In genomic region chr16:5017678-5017969, GRCh38 we compare ENCODE assay signal across 26 cellular contexts. TPM values are rescaled to one million over a fixed set of nuclear protein-coding genes. Genes with fewer than 3 reads are reported as not detected.
"Had no signal": no experiment of that assay in that cellular context is flagged by ENCODE, and none has a peak within 500 bp of the region (broad histone marks: within the 10 kb centered on the region; RNA-seq: fewer than 3 reads in every experiment).

No MANE protein-coding gene starts in this region.

- H3K9me3 ChIP-seq: SJCRH30 had no signal

- H3K36me3 Mint-ChIP-seq: IgD-negative memory B cell had no signal

- H3K27me3 Mint-ChIP-seq: IgD-negative memory B cell had no signal

- H3K4me1 Mint-ChIP-seq: IgD-negative memory B cell had no signal

- H3K27me3 ChIP-seq: SJCRH30 had no signal

- H3K4me1 ChIP-seq: SJCRH30 had no signal

- H3K4me2 ChIP-seq: KMS-11 had no signal

- FAIRE-seq: K562 had no signal

- DNase-seq: Kasumi-1, NCI-H1048, NCI-H1105, NCI-H1417 treated with DMSO at 0.1 percent for 48 hours, NCI-H146, NCI-H1694 treated with DMSO at 0.1 percent for 48 hours, NCI-H1930, NCI-H2081, NCI-H2107, NCI-H2171, NCI-H226, NCI-H446, NCI-H510A, NCI-H524 treated with DMSO at 0.1 percent for 48 hours, NCI-H69, NCI-H774, PC-3, SHP77 treated with DMSO at 0.1 percent for 48 hours, SJCRH30 had no signal

- H3K4me3 ChIP-seq: K562, SJCRH30 had no signal

- H3K36me3 ChIP-seq: SJCRH30 had no signal

- ATAC-seq: K562, Panc1, PC-3, SK-N-SH treated with all-trans-retinoic acid at 6 μM for 48 hours had no signal

- H3K9me3 Mint-ChIP-seq: IgD-negative memory B cell had no signal

- H3K4me3 Mint-ChIP-seq: IgD-negative memory B cell had no signal

- H3K27ac Mint-ChIP-seq: IgD-negative memory B cell had no signal

- H3K27ac ChIP-seq: KMS-11, RWPE1, SJCRH30 had no signal

- H3K9ac ChIP-seq: KMS-11 had no signal

RNA-seq across cellular contexts. Expression of gene C16orf89, which starts 48.1 kb away (rescaled TPM):
- total RNA-seq: K562, PC-3, SJCRH30 had no signal
- polyA plus RNA-seq: IgD-negative memory B cell, K562 had no signal

RNA-seq across cellular contexts. Expression of gene SEC14L5, which starts 59.5 kb away (rescaled TPM):
- total RNA-seq: HT1080, K562, PC-3, SJCRH30 had no signal
